In the genomic region with DNA sequence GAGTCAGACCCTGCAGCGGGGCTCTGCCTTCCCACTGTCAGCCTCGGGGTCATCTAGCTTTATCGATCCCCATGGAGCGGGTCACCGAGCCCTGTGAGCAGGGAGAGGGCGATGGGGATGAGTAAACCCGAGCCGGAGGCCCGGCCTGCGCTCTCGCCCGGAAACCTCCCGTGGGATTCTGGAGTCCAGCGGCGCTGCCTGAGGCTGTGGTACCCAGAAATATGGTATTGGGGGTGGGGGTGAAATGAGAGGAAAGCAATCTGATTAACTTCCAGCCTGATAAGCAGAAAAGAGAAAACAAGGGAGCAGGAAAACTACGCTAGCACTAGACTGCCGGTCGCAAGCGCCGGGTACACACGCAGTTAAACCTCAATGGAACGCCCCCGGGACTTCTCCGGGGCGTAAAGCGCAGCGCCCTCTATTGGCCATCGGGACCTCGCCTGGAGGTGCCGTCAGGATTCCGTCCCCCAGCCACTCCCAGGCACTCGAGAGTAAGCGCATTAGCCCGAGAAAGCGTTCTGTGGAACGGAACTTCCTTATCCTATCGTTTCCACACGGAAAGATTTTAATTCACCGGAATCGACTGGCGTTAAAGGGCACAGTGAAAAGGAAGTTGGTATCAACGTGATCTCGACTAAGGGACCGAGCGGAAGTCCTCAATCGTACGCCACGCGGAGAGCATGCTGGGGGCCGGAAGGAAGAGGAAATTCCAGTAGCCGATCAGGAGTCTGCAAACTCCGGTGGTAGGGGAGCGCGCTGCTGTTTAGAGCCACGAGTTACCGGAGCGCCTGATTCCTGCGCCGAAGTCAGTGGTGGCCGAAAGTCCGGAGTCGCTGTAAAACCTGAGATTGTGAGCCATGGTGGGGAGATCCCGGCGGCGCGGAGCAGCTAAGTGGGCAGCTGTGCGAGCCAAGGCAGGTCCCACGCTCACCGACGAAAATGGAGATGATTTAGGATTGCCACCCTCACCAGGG, we compare ENCODE assay signal across 8 cellular contexts. TPM values are rescaled to one million over a fixed set of nuclear protein-coding genes. Genes with fewer than 3 reads are reported as not detected.
DNase-seq lines count a peak whose midpoint lies in the region; ATAC-seq, FAIRE-seq and TF ChIP-seq lines count a peak whose summit lies in the region.

A gene with protein sequence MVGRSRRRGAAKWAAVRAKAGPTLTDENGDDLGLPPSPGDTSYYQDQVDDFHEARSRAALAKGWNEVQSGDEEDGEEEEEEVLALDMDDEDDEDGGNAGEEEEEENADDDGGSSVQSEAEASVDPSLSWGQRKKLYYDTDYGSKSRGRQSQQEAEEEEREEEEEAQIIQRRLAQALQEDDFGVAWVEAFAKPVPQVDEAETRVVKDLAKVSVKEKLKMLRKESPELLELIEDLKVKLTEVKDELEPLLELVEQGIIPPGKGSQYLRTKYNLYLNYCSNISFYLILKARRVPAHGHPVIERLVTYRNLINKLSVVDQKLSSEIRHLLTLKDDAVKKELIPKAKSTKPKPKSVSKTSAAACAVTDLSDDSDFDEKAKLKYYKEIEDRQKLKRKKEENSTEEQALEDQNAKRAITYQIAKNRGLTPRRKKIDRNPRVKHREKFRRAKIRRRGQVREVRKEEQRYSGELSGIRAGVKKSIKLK (plus strand): TSS at position 712 of the 974 bp plus-strand sequence. CDS start 146 bp downstream, at position 858.

- no peaks in the 10 kb centered on the region for H3K9me3 ChIP-seq in left ventricle myocardium inferior (replicated peaks)
- H3K9me3 ChIP-seq in prostate gland: no peaks in the 10 kb centered on the region

- WGBS in prostate gland: 1% methylated on average over 70 of the region's 70 CpGs

- intact Hi-C loops in left ventricle myocardium inferior (cut with micrococcal nuclease) (no loop called here), prostate gland (cut with DNase I) (loop anchor here (2.0 to 10.0 kb wide), 2 partner anchors 17 to 147 kb away; a partner anchor contains a TSS)

- no peaks in the 10 kb centered on the region for H3K27me3 ChIP-seq in left ventricle myocardium inferior (ENCODE audit: low read depth)
- H3K27me3 ChIP-seq in prostate gland (replicated peaks; ENCODE audit: insufficient read depth): no peaks in the 10 kb centered on the region

- H3K27ac Mint-ChIP-seq in T-helper 1 cell treated with Interleukin-12 subunit alpha and Interleukin-12 subunit beta and Interleukin-4 antibody, amounts not matched to agents 30 μg/mL and 1 μg/mL, for 36 hours: peak within 1 kb of the TSS; percentile 98

- peak; percentile 92 for ATAC-seq in HG02870 (IDR thresholded peaks at IDR 0.05; ENCODE audit: unreplicated experiment)

- peak within 1 kb of the TSS; percentile 99 for H3K4me3 Mint-ChIP-seq in T-helper 1 cell treated with Interleukin-12 subunit alpha and Interleukin-12 subunit beta and Interleukin-4 antibody, amounts not matched to agents 30 μg/mL and 1 μg/mL, for 36 hours

- DNase-seq in GM12892 (ENCODE audit: insufficient read length) (peak; percentile 71), NCI-H146 treated with DMSO at 0.1 percent for 48 hours (lab: John Stamatoyannopoulos, UW; ENCODE audit: unreplicated experiment) (peak; percentile 96), amygdala (lab: John Stamatoyannopoulos, UW) (peak; percentile 78 to 100 (median 95)), left ventricle myocardium inferior (peak; percentile 94), prostate gland (ENCODE audit: low spot score) (peak; percentile 95), urothelium cell line (ENCODE audit: low spot score) (peak; percentile 95)

- H3K4me3 ChIP-seq in left ventricle myocardium inferior: peak within 1 kb of the TSS; percentile 91
- H3K4me3 ChIP-seq in prostate gland: peak within 1 kb of the TSS; percentile 65 to 82

- H3K4me1 ChIP-seq in left ventricle myocardium inferior: peaks cover 49% of the 10 kb centered on the region
- H3K4me1 ChIP-seq in prostate gland (replicated peaks): peaks cover 6% of the 10 kb centered on the region

- H3K9me3 Mint-ChIP-seq in T-helper 1 cell treated with Interleukin-12 subunit alpha and Interleukin-12 subunit beta and Interleukin-4 antibody, amounts not matched to agents 30 μg/mL and 1 μg/mL, for 36 hours: no peaks in the 10 kb centered on the region

- H3K36me3 ChIP-seq in left ventricle myocardium inferior (peaks cover 20% of the 10 kb centered on the region), prostate gland (no peaks in the 10 kb centered on the region)

- H3K27me3 Mint-ChIP-seq in T-helper 1 cell treated with Interleukin-12 subunit alpha and Interleukin-12 subunit beta and Interleukin-4 antibody, amounts not matched to agents 30 μg/mL and 1 μg/mL, for 36 hours (ENCODE audit: low read depth): no peaks in the 10 kb centered on the region

- TF ChIP-seq CTCF in left ventricle myocardium inferior (IDR thresholded peaks at IDR 0.05; ENCODE audit: borderline replicate concordance): peak; percentile 99
- peak; percentile 92 to 98 (median 97) for TF ChIP-seq CTCF in prostate gland (IDR thresholded peaks at IDR 0.05)

- H3K27ac ChIP-seq in left ventricle myocardium inferior (replicated peaks) (peak within 1 kb of the TSS; percentile 93), prostate gland (peak within 1 kb of the TSS; percentile 88 to 95)

- FAIRE-seq in GM12892 (lab: Jason Lieb, UNC): peak; percentile 96
- peak; percentile 67 for FAIRE-seq in urothelium cell line (lab: Jason Lieb, UNC)

- peaks cover 30% of the 10 kb centered on the region for H3K4me1 Mint-ChIP-seq in T-helper 1 cell treated with Interleukin-12 subunit alpha and Interleukin-12 subunit beta and Interleukin-4 antibody, amounts not matched to agents 30 μg/mL and 1 μg/mL, for 36 hours (ENCODE audit: low read depth)

- TF ChIP-seq POLR2A in GM12892 (IDR thresholded peaks at IDR 0.05; ENCODE audit: low read depth, low read length) (peak; percentile 89), prostate gland (IDR thresholded peaks at IDR 0.05) (peak; percentile 51)

- peaks cover 19% of the 10 kb centered on the region for H3K36me3 Mint-ChIP-seq in T-helper 1 cell treated with Interleukin-12 subunit alpha and Interleukin-12 subunit beta and Interleukin-4 antibody, amounts not matched to agents 30 μg/mL and 1 μg/mL, for 36 hours (ENCODE audit: low read depth)

RNA-seq across cellular contexts. Expression of the gene that starts here (rescaled TPM):
- 26.0 TPM for polyA plus RNA-seq in GM12892 (2012; ENCODE audit: missing spikeins)
- 15.8 TPM for total RNA-seq in left ventricle myocardium inferior
- total RNA-seq in prostate gland: 10 to 100 TPM; 13.4 to 19.7 TPM

Comparison
In these comparisons a context has a peak if more than half of its experiments do, and no peak if none do; other contexts are left out.
1. Peak in every context shown above with its lines: DNase-seq, ATAC-seq, H3K4me3 ChIP-seq and H3K27ac ChIP-seq.